In the genomic region with DNA sequence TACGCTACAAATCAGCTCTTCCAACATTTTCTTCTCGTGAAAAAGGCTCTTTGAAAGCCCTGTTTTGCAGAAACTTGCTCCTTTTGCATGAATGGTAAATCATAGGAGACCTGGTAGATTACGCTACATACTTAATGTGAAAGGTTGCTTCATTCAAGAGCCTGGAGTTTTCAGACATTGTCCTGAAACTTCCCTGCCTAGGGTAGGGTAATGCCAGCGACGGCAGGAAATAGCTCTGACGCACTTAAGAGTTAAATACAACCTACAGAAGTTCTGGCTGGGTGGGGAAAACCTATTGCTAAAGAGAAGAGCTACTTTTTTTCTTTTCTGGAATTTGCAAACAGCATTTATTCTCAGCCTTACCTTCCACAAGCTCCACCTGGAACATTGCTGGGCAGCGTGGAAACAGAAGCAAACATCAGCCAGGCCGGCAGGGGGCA, we compare ENCODE assay signal across 8 cellular contexts.
DNase-seq lines count a peak whose midpoint lies in the region; ATAC-seq and TF ChIP-seq lines count a peak whose summit lies in the region.

No MANE protein-coding gene starts in this region.

- peak in 1 of 5 donors; percentile 68 for DNase-seq in heart left ventricle
- no peak for DNase-seq in cardiac septum (ENCODE audit: low spot score)
- peak; percentile 63 for DNase-seq in RPMI8226
- no peak for DNase-seq in osteocyte (ENCODE audit: extremely low spot score, unreplicated experiment)
- DNase-seq in effector CD8-positive, alpha-beta T cell (lab: John Stamatoyannopoulos, UW), result no peak
- no peak for DNase-seq in D341Med (ENCODE audit: low spot score)

- WGBS in heart left ventricle, 4 donors, result 25 to 32% (median 31%) methylated on average over 8 of the region's 8 CpGs
- WGBS in esophagus, 2 donors, result 25% methylated on average over 8 of the region's 8 CpGs

- H3K27me3 ChIP-seq in heart left ventricle (peaks cover 0 to 8% (median 0%) of the 10 kb centered on the region in 9 donors), esophagus (ENCODE audit: control insufficient read depth in 1 of 2, insufficient read depth in 2 of 2, low read length in 2 of 2) (no peaks in the 10 kb centered on the region)

- no peaks in the 10 kb centered on the region for H3K36me3 Mint-ChIP-seq in osteocyte (ENCODE audit: unreplicated experiment)

- H3K4me1 Mint-ChIP-seq in osteocyte (ENCODE audit: unreplicated experiment), result peaks cover 9% of the 10 kb centered on the region

- H3K27me3 Mint-ChIP-seq in osteocyte (ENCODE audit: unreplicated experiment), result peaks cover 3% of the 10 kb centered on the region

- H3K4me3 Mint-ChIP-seq in osteocyte (ENCODE audit: unreplicated experiment), result peak overlapping the region; percentile 94

- TF ChIP-seq CTCF in heart left ventricle (IDR thresholded peaks at IDR 0.05) (peak in 8 of 12 donors; percentile 89 to 96 (median 94)), osteocyte (IDR thresholded peaks at IDR 0.05) (peak; percentile 96)

- H3K27ac ChIP-seq in heart left ventricle (peak overlapping the region in 6 of 12 donors; percentile 36 to 80 (median 58)), esophagus (ENCODE audit: low read depth in 2 of 2, low read length in 1 of 2) (peak overlapping the region in 1 of 2 donors; percentile 60)

- H3K36me3 ChIP-seq in heart left ventricle (no peaks in the 10 kb centered on the region), esophagus (ENCODE audit: control insufficient read depth in 2 of 2, insufficient read depth in 2 of 2, low read length in 1 of 2) (no peaks in the 10 kb centered on the region)

- ATAC-seq in heart left ventricle, result peak in 2 of 4 donors; percentile 6 to 10
- ATAC-seq in HG02798 (IDR thresholded peaks at IDR 0.05; ENCODE audit: poor library complexity, unreplicated experiment), result peak; percentile 8

- intact Hi-C loops in heart left ventricle (cut with DNase I) (loop anchor here in 5 of 10 donors (1.0 to 10.0 kb wide), 3 partner anchors 15 to 855 kb away; no protein-coding TSS in a partner anchor), cardiac septum (cut with DNase I) (no loop called here)

- peak overlapping the region; percentile 91 for H3K27ac Mint-ChIP-seq in osteocyte (ENCODE audit: unreplicated experiment)

- peaks cover 0 to 14% (median 0%) of the 10 kb centered on the region in 12 donors for H3K4me1 ChIP-seq in heart left ventricle
- no peaks in the 10 kb centered on the region for H3K4me1 ChIP-seq in esophagus (ENCODE audit: control insufficient read depth in 2 of 2, insufficient read depth in 2 of 2, low read length in 1 of 2)

- H3K9me3 Mint-ChIP-seq in osteocyte (ENCODE audit: unreplicated experiment), result peaks cover 18% of the 10 kb centered on the region

- no peak for TF ChIP-seq POLR2A in heart left ventricle (IDR thresholded peaks at IDR 0.05)

- H3K4me3 ChIP-seq in heart left ventricle, result peak overlapping the region; percentile 58 to 78 (median 71)
- H3K4me3 ChIP-seq in esophagus (ENCODE audit: low read depth in 1 of 2, low read length in 2 of 2), result peak overlapping the region; percentile 59

- H3K9me3 ChIP-seq in heart left ventricle (peaks cover 0 to 3% (median 0%) of the 10 kb centered on the region in 12 donors), esophagus (ENCODE audit: control insufficient read depth in 2 of 2, insufficient read depth in 1 of 2, low read depth in 1 of 2, low read length in 1 of 2) (no peaks in the 10 kb centered on the region)
